11 cellular contexts compared by ENCODE assay signal in genomic region chr12:946656-947055, GRCh38. TPM values are rescaled to one million over a fixed set of nuclear protein-coding genes. Genes with fewer than 3 reads are reported as not detected.
DNase-seq lines count a peak whose midpoint lies in the region; ATAC-seq and TF ChIP-seq lines count a peak whose summit lies in the region.
"Had no signal": no experiment of that assay in that cellular context is flagged by ENCODE, and none has a peak within 500 bp of the region (broad histone marks: within the 10 kb centered on the region; RNA-seq: fewer than 3 reads in every experiment).

No MANE protein-coding gene starts in this region.

- no peak overlapping the region for H3K4me3 ChIP-seq in AG10803 (ENCODE audit: low read length)
- H3K4me3 ChIP-seq: SK-N-MC had no signal

- H3K27ac Mint-ChIP-seq in activated CD8-positive, alpha-beta T cell treated with anti-CD3 and anti-CD28 coated beads for 36 hours = peak overlapping the region; percentile 53
- H3K27ac Mint-ChIP-seq in immature natural killer cell = peak overlapping the region in 5 of 6 donors; percentile 28 to 71 (median 59)

- H3K27me3 Mint-ChIP-seq in activated CD8-positive, alpha-beta T cell treated with anti-CD3 and anti-CD28 coated beads for 36 hours = no peaks in the 10 kb centered on the region
- H3K27me3 Mint-ChIP-seq in immature natural killer cell (ENCODE audit: low read depth in 3 of 3) = peaks cover 15 to 24% (median 24%) of the 10 kb centered on the region in 3 donors

- peaks cover 1% of the 10 kb centered on the region for H3K9me3 Mint-ChIP-seq in activated CD8-positive, alpha-beta T cell treated with anti-CD3 and anti-CD28 coated beads for 36 hours
- H3K9me3 Mint-ChIP-seq in immature natural killer cell = no peaks in the 10 kb centered on the region

- H3K4me1 Mint-ChIP-seq in activated CD8-positive, alpha-beta T cell treated with anti-CD3 and anti-CD28 coated beads for 36 hours (ENCODE audit: low read depth) = peaks cover 37% of the 10 kb centered on the region
- H3K4me1 Mint-ChIP-seq in immature natural killer cell = peaks cover 32 to 41% of the 10 kb centered on the region in 2 donors

- CTCF ChIA-PET in activated CD8-positive, alpha-beta T cell treated with anti-CD3 and anti-CD28 coated beads for 36 hours (lab: Charles Lee) = interaction anchor here (1.2 to 1.9 kb wide), 3 partner anchors 38 to 370 kb away, joined by 3 to 6 read pairs (median 5); no protein-coding TSS in a partner anchor

- intact Hi-C loops in activated CD8-positive, alpha-beta T cell treated with anti-CD3 and anti-CD28 coated beads for 36 hours (cut with micrococcal nuclease) = loop anchor here (10.0 kb wide), 1 partner anchor 382 kb away; no protein-coding TSS in a partner anchor

- POLR2A ChIA-PET in activated CD8-positive, alpha-beta T cell treated with anti-CD3 and anti-CD28 coated beads for 36 hours (lab: Charles Lee) = interaction anchor here (0.6 to 1.0 kb wide), 3 partner anchors 41 to 646 kb away, joined by 3 read pairs; no protein-coding TSS in a partner anchor

- DNase-seq in AG10803 (ENCODE audit: low read depth) (peak; percentile 15), EL (peak; percentile 8), immature natural killer cell (no peak), activated gamma-delta T cell (lab: John Stamatoyannopoulos, UW) (no peak), mucosa of gallbladder (ENCODE audit: low spot score) (no peak), iPS-NIHi11 (ENCODE audit: low spot score) (no peak), SHP77 (lab: John Stamatoyannopoulos, UW) (no peak)
- DNase-seq in activated CD8-positive, alpha-beta T cell treated with anti-CD3 and anti-CD28 coated beads for 36 hours = no peak
- DNase-seq: activated CD4-positive, alpha-beta T cell treated with anti-CD3 and anti-CD28 coated beads, Interleukin-2, amount 50 U/mL, for 4 hours; NCI-H526 had no signal

- peaks cover 32% of the 10 kb centered on the region for H3K36me3 Mint-ChIP-seq in activated CD8-positive, alpha-beta T cell treated with anti-CD3 and anti-CD28 coated beads for 36 hours (ENCODE audit: low read depth)
- peaks cover 0 to 9% (median 6%) of the 10 kb centered on the region in 3 donors for H3K36me3 Mint-ChIP-seq in immature natural killer cell

- peak overlapping the region; percentile 18 for H3K4me3 Mint-ChIP-seq in activated CD8-positive, alpha-beta T cell treated with anti-CD3 and anti-CD28 coated beads for 36 hours
- peak overlapping the region in 3 of 5 donors; percentile 3 to 18 (median 12) for H3K4me3 Mint-ChIP-seq in immature natural killer cell

- no peak for ATAC-seq in activated CD8-positive, alpha-beta T cell treated with anti-CD3 and anti-CD28 coated beads for 36 hours

- no peak for TF ChIP-seq CTCF in AG10803 (conservative IDR thresholded peaks at IDR 0.05; ENCODE audit: low read length)
- TF ChIP-seq CTCF in activated CD8-positive, alpha-beta T cell treated with anti-CD3 and anti-CD28 coated beads for 36 hours (IDR thresholded peaks at IDR 0.05) = no peak

RNA-seq across cellular contexts. Expression of gene RAD52, which starts 2.8 kb away (rescaled TPM):
- total RNA-seq in activated CD8-positive, alpha-beta T cell treated with anti-CD3 and anti-CD28 coated beads for 36 hours = 10 to 100 TPM; 14.9 to 16.3 TPM
- polyA plus RNA-seq in immature natural killer cell = 1 to 10 TPM in 2 of 3 donors, under 1 TPM in 1; 0.11 to 6.0 (median 4.9) TPM
- total RNA-seq in mucosa of gallbladder = 23.6 TPM

RNA-seq across cellular contexts. Expression of gene ERC1, which starts 44.4 kb away (rescaled TPM):
- total RNA-seq in activated CD8-positive, alpha-beta T cell treated with anti-CD3 and anti-CD28 coated beads for 36 hours = 10 to 100 TPM; 21.7 to 27.0 TPM
- polyA plus RNA-seq in immature natural killer cell = 10 to 100 TPM in 1 of 3 donors, 1 to 10 TPM in 2; 1.7 to 14.0 (median 5.4) TPM
- 59.4 TPM for total RNA-seq in mucosa of gallbladder

Comparison
In these comparisons a context has a peak if more than half of its experiments do, and no peak if none do; other contexts are left out.
1. DNase-seq: peak in AG10803 (single experiment) and EL (single experiment); none in activated CD8-positive, alpha-beta T cell treated with anti-CD3 and anti-CD28 coated beads for 36 hours (single experiment), immature natural killer cell (0 of 3), activated gamma-delta T cell (single experiment), mucosa of gallbladder (single experiment), iPS-NIHi11 (single experiment) and SHP77 (0 of 2).